ENCODE assay signal across 25 cellular contexts in the genomic region with DNA sequence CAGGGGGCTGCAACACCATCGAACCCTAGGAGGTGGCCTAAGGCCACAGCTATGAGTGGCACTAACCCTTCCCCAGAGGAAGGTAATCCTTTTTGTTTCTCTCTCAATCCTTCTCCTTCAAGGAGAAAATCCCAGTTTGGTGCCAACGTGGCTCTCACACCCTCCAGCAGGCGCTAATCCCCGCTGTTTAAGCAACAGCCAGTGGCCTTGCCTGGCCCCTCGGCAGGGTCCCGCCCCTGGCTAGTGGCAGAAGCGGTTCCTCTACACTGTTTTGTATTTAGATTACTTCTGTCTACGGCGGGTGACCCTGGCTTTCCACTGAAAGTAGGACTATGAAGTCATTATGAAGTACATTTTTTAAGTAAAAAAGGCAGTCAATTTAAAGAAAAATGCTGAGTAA. TPM values are rescaled to one million over a fixed set of nuclear protein-coding genes. Genes with fewer than 3 reads are reported as not detected.
A peak's percentile ranks its signal among the peaks of the same experiment; 100 is the strongest.
DNase-seq lines count a peak whose midpoint lies in the region; ATAC-seq and TF ChIP-seq lines count a peak whose summit lies in the region.
"Had no signal": no experiment of that assay in that cellular context is flagged by ENCODE, and none has a peak within 500 bp of the region (broad histone marks: within the 10 kb centered on the region; RNA-seq: fewer than 3 reads in every experiment).

No MANE protein-coding gene starts in this region.

- H3K9ac ChIP-seq in BLaER1 treated with 17β-estradiol and CSF1 and Interleukin-3, amounts not matched to agents 10 nM and 100 nM = peak overlapping the region in 3 of 11 experiments; percentile 2 to 41 (median 37); a peak in 1 of 22 replicates
- H3K9ac ChIP-seq: GM23248 had no signal

- no peaks in the 10 kb centered on the region for H3K27me3 ChIP-seq in BLaER1 treated with 17β-estradiol and CSF1 and Interleukin-3, amounts not matched to agents 10 nM and 100 nM

- intact Hi-C loops in activated CD4-positive, alpha-beta T cell treated with anti-CD3 and anti-CD28 coated beads, Interleukin-2, amount 10 ng/mL, durations not matched to agents 24 days and 14 days (cut with micrococcal nuclease) = no loop called here

- no peaks in the 10 kb centered on the region for H3K36me3 Mint-ChIP-seq in WTC11
- no peaks in the 10 kb centered on the region for H3K36me3 Mint-ChIP-seq in activated CD4-positive, alpha-beta T cell treated with anti-CD3 and anti-CD28 coated beads, Interleukin-2, amount 10 ng/mL, durations not matched to agents 24 days and 14 days (ENCODE audit: low read depth)
- H3K36me3 Mint-ChIP-seq in progenitor cell of endocrine pancreas (ENCODE audit: insufficient read depth) = no peaks in the 10 kb centered on the region
- H3K36me3 Mint-ChIP-seq: CD8-positive, alpha-beta memory T cell had no signal

- H3K9me3 ChIP-seq in BLaER1 treated with 17β-estradiol and CSF1 and Interleukin-3, amounts not matched to agents 10 nM and 100 nM (replicated peaks in 1 of 11) = no peaks in the 10 kb centered on the region
- H3K9me3 ChIP-seq: HAP-1 had no signal

- H4K20me1 ChIP-seq in BLaER1 treated with 17β-estradiol and CSF1 and Interleukin-3, amounts not matched to agents 10 nM and 100 nM = peaks cover 0 to 97% (median 0%) of the 10 kb centered on the region in 11 experiments; a peak in 7 of 22 replicates

- DNase-seq in ELF-1 (ENCODE audit: low read depth, low spot score) = peak; percentile 9
- no peak for DNase-seq in WTC11 (ENCODE audit: low spot score)
- peak; percentile 33 for DNase-seq in iPS-NIHi7 (ENCODE audit: extremely low spot score)
- no peak for DNase-seq in activated CD4-positive, alpha-beta T cell treated with anti-CD3 and anti-CD28 coated beads, Interleukin-2, amount 10 ng/mL, durations not matched to agents 24 days and 14 days
- DNase-seq in islet precursor cell = no peak
- no peak for DNase-seq in progenitor cell of endocrine pancreas (ENCODE audit: low spot score, unreplicated experiment)
- DNase-seq in amniotic stem cell (lab: John Stamatoyannopoulos, UW) = no peak
- DNase-seq: C1 segment of cervical spinal cord; Calu3; CD8-positive, alpha-beta memory T cell; DMS53; GM23248; KBM-7; MM.1S; NCI-H1048; NCI-H1417 treated with DMSO at 0.1 percent for 48 hours; NCI-H187 treated with DMSO at 0.1 percent for 48 hours; NCI-H2107; NCI-H345; NCI-H526 treated with DMSO at 0.1 percent for 48 hours; PC-9; RPMI8226; SHP77 had no signal

- H3K4me1 ChIP-seq in BLaER1 treated with 17β-estradiol and CSF1 and Interleukin-3, amounts not matched to agents 10 nM and 100 nM = peaks cover 40 to 96% (median 91%) of the 10 kb centered on the region in 10 experiments

- no peak overlapping the region for H3K4me3 ChIP-seq in BLaER1 treated with 17β-estradiol and CSF1 and Interleukin-3, amounts not matched to agents 10 nM and 100 nM
- H3K4me3 ChIP-seq: GM23248, HAP-1, PC-9 had no signal

- H3K4me2 ChIP-seq in BLaER1 treated with 17β-estradiol and CSF1 and Interleukin-3, amounts not matched to agents 10 nM and 100 nM = peak overlapping the region; percentile 71 to 91 (median 80)
- H3K4me2 ChIP-seq: PC-9 had no signal

- H3K4me1 Mint-ChIP-seq in WTC11 = peaks cover 21% of the 10 kb centered on the region
- H3K4me1 Mint-ChIP-seq in activated CD4-positive, alpha-beta T cell treated with anti-CD3 and anti-CD28 coated beads, Interleukin-2, amount 10 ng/mL, durations not matched to agents 24 days and 14 days = no peaks in the 10 kb centered on the region
- H3K4me1 Mint-ChIP-seq in progenitor cell of endocrine pancreas (ENCODE audit: low read depth) = peaks cover 6% of the 10 kb centered on the region

- ATAC-seq in WTC11 = no peak

- H3K27ac ChIP-seq in BLaER1 treated with 17β-estradiol and CSF1 and Interleukin-3, amounts not matched to agents 10 nM and 100 nM = peak overlapping the region in 1 of 11 experiments; percentile 25; a peak in 1 of 22 replicates
- H3K27ac ChIP-seq: GM23248, PC-9 had no signal

- TF ChIP-seq CTCF in WTC11 (IDR thresholded peaks at IDR 0.05) = no peak
- TF ChIP-seq CTCF in progenitor cell of endocrine pancreas (IDR thresholded peaks at IDR 0.05; ENCODE audit: unreplicated experiment) = no peak

- CTCF ChIA-PET in WTC11 (lab: Charles Lee) = interaction anchor here (1.1 to 1.2 kb wide), 2 partner anchors 16 to 150 kb away, joined by 4 read pairs; partner anchors contain the start of gene GNAZ

- H3K27ac Mint-ChIP-seq in WTC11 (0 out of 2 replicates have a peak overlapping the region, but pooled peaks have one; percentile 53), progenitor cell of endocrine pancreas (no peak overlapping the region)
- H3K27ac Mint-ChIP-seq in activated CD4-positive, alpha-beta T cell treated with anti-CD3 and anti-CD28 coated beads, Interleukin-2, amount 10 ng/mL, durations not matched to agents 24 days and 14 days = no peak overlapping the region

- H3K4me3 Mint-ChIP-seq in WTC11 (no peak overlapping the region), progenitor cell of endocrine pancreas (ENCODE audit: low read depth) (no peak overlapping the region)
- no peak overlapping the region for H3K4me3 Mint-ChIP-seq in activated CD4-positive, alpha-beta T cell treated with anti-CD3 and anti-CD28 coated beads, Interleukin-2, amount 10 ng/mL, durations not matched to agents 24 days and 14 days
- H3K4me3 Mint-ChIP-seq: CD8-positive, alpha-beta memory T cell had no signal

- H3K27me3 Mint-ChIP-seq in WTC11 (ENCODE audit: low read depth) (no peaks in the 10 kb centered on the region; the same call in 1 of the 2 replicates), progenitor cell of endocrine pancreas (no peaks in the 10 kb centered on the region)
- peaks cover 2% of the 10 kb centered on the region for H3K27me3 Mint-ChIP-seq in activated CD4-positive, alpha-beta T cell treated with anti-CD3 and anti-CD28 coated beads, Interleukin-2, amount 10 ng/mL, durations not matched to agents 24 days and 14 days
- H3K27me3 Mint-ChIP-seq: CD8-positive, alpha-beta memory T cell had no signal

- H3K36me3 ChIP-seq in BLaER1 treated with 17β-estradiol and CSF1 and Interleukin-3, amounts not matched to agents 10 nM and 100 nM = no peaks in the 10 kb centered on the region
- H3K36me3 ChIP-seq: HAP-1 had no signal

- H3K9me3 Mint-ChIP-seq in WTC11 (no peaks in the 10 kb centered on the region), progenitor cell of endocrine pancreas (ENCODE audit: low read depth) (no peaks in the 10 kb centered on the region)
- no peaks in the 10 kb centered on the region for H3K9me3 Mint-ChIP-seq in activated CD4-positive, alpha-beta T cell treated with anti-CD3 and anti-CD28 coated beads, Interleukin-2, amount 10 ng/mL, durations not matched to agents 24 days and 14 days
- H3K9me3 Mint-ChIP-seq: CD8-positive, alpha-beta memory T cell had no signal

- POLR2A ChIA-PET in WTC11 (lab: Charles Lee) = interaction anchor here (0.8 kb wide), 1 partner anchor 9 kb away, joined by 3 read pairs; no protein-coding TSS in a partner anchor

TF ChIP-seq in WTC11, 78 proteins besides CTCF, POLR2A, EP300 and RAD21:
- no peak for TF ChIP-seq PRRX2 (CRISPR knock-in tag; IDR thresholded peaks at IDR 0.05)
- TF ChIP-seq JUN (CRISPR knock-in tag; IDR thresholded peaks at IDR 0.05) = no peak
- no peak for TF ChIP-seq GTF2I (CRISPR knock-in tag; conservative IDR thresholded peaks at IDR 0.05)

RNA-seq across cellular contexts. Expression of gene GNAZ, which starts 15.5 kb away (rescaled TPM):
- total RNA-seq in WTC11 (2021) = 9.9 to 11.4 TPM (median 11.0 TPM) in 3 replicates
- 0.51 and 0.83 TPM in 2 replicates for total RNA-seq in activated CD4-positive, alpha-beta T cell treated with anti-CD3 and anti-CD28 coated beads, Interleukin-2, amount 10 ng/mL, durations not matched to agents 24 days and 14 days
- 16.3 and 19.2 TPM in 2 replicates for total RNA-seq in progenitor cell of endocrine pancreas

RNA-seq across cellular contexts. Expression of gene RSPH14, which starts 56.0 kb away (rescaled TPM):
- 0.50 to 0.57 TPM in 2 of 3 replicates, not detected in the other for total RNA-seq in WTC11 (2021)
- total RNA-seq in activated CD4-positive, alpha-beta T cell treated with anti-CD3 and anti-CD28 coated beads, Interleukin-2, amount 10 ng/mL, durations not matched to agents 24 days and 14 days = not detected in 2 replicates
- 2.4 and 3.6 TPM in 2 replicates for total RNA-seq in progenitor cell of endocrine pancreas
- total RNA-seq: Calu3; CD8-positive, alpha-beta memory T cell; GM23248 had no signal

RNA-seq across cellular contexts. Expression of gene RAB36, which starts 59.5 kb away (rescaled TPM):
- total RNA-seq in WTC11 (2021) (0.89 to 1.8 TPM (median 1.1 TPM) in 3 replicates), progenitor cell of endocrine pancreas (10.1 and 10.3 TPM in 2 replicates)
- not detected in 2 replicates for total RNA-seq in activated CD4-positive, alpha-beta T cell treated with anti-CD3 and anti-CD28 coated beads, Interleukin-2, amount 10 ng/mL, durations not matched to agents 24 days and 14 days

Comparison
In these comparisons a context has a peak if more than half of its experiments do, and no peak if none do; other contexts are left out.
1. DNase-seq: peak in ELF-1 (single experiment) and iPS-NIHi7 (single experiment); none in WTC11 (single experiment), activated CD4-positive, alpha-beta T cell treated with anti-CD3 and anti-CD28 coated beads, Interleukin-2, amount 10 ng/mL, durations not matched to agents 24 days and 14 days (single experiment), islet precursor cell (single experiment), progenitor cell of endocrine pancreas (single experiment) and amniotic stem cell (single experiment).